25 cellular contexts compared by ENCODE assay signal in the genomic region with DNA sequence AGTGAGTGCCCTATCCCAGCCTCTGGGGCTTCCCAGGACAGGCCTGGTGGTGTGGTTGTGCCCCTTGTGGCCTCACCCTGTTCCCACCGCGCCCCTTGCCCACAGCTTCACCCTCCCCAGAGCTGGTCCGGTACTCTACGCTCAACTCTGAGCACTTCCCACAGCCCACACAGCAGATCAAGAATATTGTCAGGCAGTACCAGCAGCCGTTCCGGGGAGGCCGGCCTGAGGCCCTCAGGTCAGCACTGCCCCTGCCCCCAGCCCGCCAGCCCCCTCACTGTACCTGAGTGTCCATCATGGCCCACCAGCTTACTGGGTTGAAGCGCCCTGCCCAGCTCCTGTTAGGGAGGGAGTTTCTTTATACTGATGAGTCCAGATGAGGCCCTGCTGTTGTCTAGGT.
"Had no signal": no experiment of that assay in that cellular context is flagged by ENCODE, and none has a peak within 500 bp of the region (broad histone marks: within the 10 kb centered on the region; RNA-seq: fewer than 3 reads in every experiment).

No MANE protein-coding gene starts in this region.

- H3K27ac Mint-ChIP-seq: naive thymus-derived CD4-positive, alpha-beta T cell; progenitor cell of endocrine pancreas had no signal

- H3K9me3 ChIP-seq: gastrocnemius medialis, heart left ventricle, left lung, stomach, thyroid gland had no signal

- H3K27ac ChIP-seq: dorsolateral prefrontal cortex, epithelial cell of prostate, gastrocnemius medialis, heart left ventricle, hepatocyte, left lung, parathyroid adenoma, stomach, thyroid gland had no signal

- H3K4me3 ChIP-seq: dorsolateral prefrontal cortex, gastrocnemius medialis, heart left ventricle, hepatocyte, left lung, smooth muscle cell, stomach, thyroid gland had no signal

- H3K36me3 Mint-ChIP-seq: naive thymus-derived CD4-positive, alpha-beta T cell had no signal

- DNase-seq: dorsolateral prefrontal cortex; effector CD4-positive, alpha-beta T cell; foreskin fibroblast; gastrocnemius medialis; heart left ventricle; left cardiac atrium; left lung; mesendoderm; midbrain; naive thymus-derived CD4-positive, alpha-beta T cell; stimulated activated CD4-positive, alpha-beta T cell treated with anti-CD3 and anti-CD28 coated beads, Interleukin-12 subunit alpha, Interleukin-12 subunit beta, amount 100 ng/mL, for 4 hours; stimulated activated CD4-positive, alpha-beta T cell treated with anti-CD3 and anti-CD28 coated beads, Interleukin-1b, Interleukin-23, amount 100 ng/mL, for 48 hours; stimulated activated CD4-positive, alpha-beta T cell treated with anti-CD3 and anti-CD28 coated beads, Interleukin-4, amount 100 ng/mL, for 1 hour; stimulated activated CD8-positive, alpha-beta memory T cell treated with anti-CD3 and anti-CD28 coated beads, Interleukin-4, amount 100 ng/mL, for 48 hours; stimulated activated naive CD4-positive, alpha-beta T cell treated with Interleukin-2 at 50 U/mL for 16 hours; stomach; thyroid gland; trophoblast cell had no signal

- H3K27me3 ChIP-seq: dorsolateral prefrontal cortex, gastrocnemius medialis, heart left ventricle, hepatocyte, left lung, stomach, thyroid gland had no signal

- H3K9me3 Mint-ChIP-seq: naive thymus-derived CD4-positive, alpha-beta T cell had no signal

- ATAC-seq: esophagus mucosa; gastrocnemius medialis; heart left ventricle; left cardiac atrium; left lung; naive thymus-derived CD4-positive, alpha-beta T cell; sciatic nerve had no signal

- H3K4me1 ChIP-seq: gastrocnemius medialis, parathyroid adenoma had no signal
